ENCODE assay signal across 10 cellular contexts in genomic region chr15:66004618-66005262, GRCh38.
DNase-seq lines count a peak whose midpoint lies in the region; ATAC-seq and TF ChIP-seq lines count a peak whose summit lies in the region.
"Had no signal": no experiment of that assay in that cellular context is flagged by ENCODE, and none has a peak within 500 bp of the region (broad histone marks: within the 10 kb centered on the region; RNA-seq: fewer than 3 reads in every experiment).

No MANE protein-coding gene starts in this region.

- H3K4me1 Mint-ChIP-seq in stimulated activated memory B cell treated with anti-CD40 and anti-IgM and Interleukin-4, amounts not matched to agents 10 μg/mL and 1 μg/mL and 100 μg/mL, for 72 hours, result no peaks in the 10 kb centered on the region
- H3K4me1 Mint-ChIP-seq: activated B cell treated with CpG ODN at 0.5 μM for 24 hours had no signal

- no peaks in the 10 kb centered on the region for H3K9me3 Mint-ChIP-seq in stimulated activated memory B cell treated with anti-CD40 and anti-IgM and Interleukin-4, amounts not matched to agents 10 μg/mL and 1 μg/mL and 100 μg/mL, for 72 hours
- H3K9me3 Mint-ChIP-seq: activated B cell treated with CpG ODN at 0.5 μM for 24 hours had no signal

- no peaks in the 10 kb centered on the region for H3K36me3 Mint-ChIP-seq in stimulated activated memory B cell treated with anti-CD40 and anti-IgM and Interleukin-4, amounts not matched to agents 10 μg/mL and 1 μg/mL and 100 μg/mL, for 72 hours

- peak; percentile 46 for DNase-seq in GM13977 (ENCODE audit: low spot score)
- peak; percentile 21 for DNase-seq in M059J (ENCODE audit: low read depth)
- peak; percentile 26 for DNase-seq in brain microvascular endothelial cell
- DNase-seq in myocyte (ENCODE audit: low read depth), result peak; percentile 59
- DNase-seq in NCI-H1417 treated with DMSO at 0.1 percent for 48 hours (lab: John Stamatoyannopoulos, UW), result no peak
- DNase-seq: activated B cell treated with CpG ODN at 0.5 μM for 24 hours, left ventricle myocardium superior, NCI-H2081 treated with DMSO at 0.1 percent for 48 hours had no signal

- no peak overlapping the region for H3K27ac ChIP-seq in brain microvascular endothelial cell

- no peaks in the 10 kb centered on the region for H3K27me3 ChIP-seq in brain microvascular endothelial cell (replicated peaks)

- no peaks in the 10 kb centered on the region for H3K36me3 ChIP-seq in brain microvascular endothelial cell (replicated peaks)

- H3K4me3 ChIP-seq in brain microvascular endothelial cell (ENCODE audit: low read depth, low read length), result no peak overlapping the region

- no peak overlapping the region for H3K4me3 Mint-ChIP-seq in stimulated activated memory B cell treated with anti-CD40 and anti-IgM and Interleukin-4, amounts not matched to agents 10 μg/mL and 1 μg/mL and 100 μg/mL, for 72 hours
- H3K4me3 Mint-ChIP-seq: activated B cell treated with CpG ODN at 0.5 μM for 24 hours had no signal

- H3K27ac Mint-ChIP-seq in stimulated activated memory B cell treated with anti-CD40 and anti-IgM and Interleukin-4, amounts not matched to agents 10 μg/mL and 1 μg/mL and 100 μg/mL, for 72 hours, result no peak overlapping the region
- H3K27ac Mint-ChIP-seq: activated B cell treated with CpG ODN at 0.5 μM for 24 hours had no signal

- H3K27me3 Mint-ChIP-seq in stimulated activated memory B cell treated with anti-CD40 and anti-IgM and Interleukin-4, amounts not matched to agents 10 μg/mL and 1 μg/mL and 100 μg/mL, for 72 hours, result peaks cover 37% of the 10 kb centered on the region

- in situ Hi-C loops in GM13977 (cut with MboI; ENCODE audit: low pct_unique_long_range_greater_than_20kb, low sequenced_read_pairs, unreplicated experiment) (no loop called here), brain microvascular endothelial cell (cut with HindIII; ENCODE audit: low pct_ligation_motif_present, low sequenced_read_pairs) (no loop called here)

- TF ChIP-seq CTCF in GM13977 (IDR thresholded peaks at IDR 0.05; ENCODE audit: extremely low read depth, insufficient read depth, missing control alignments) (no peak), brain microvascular endothelial cell (IDR thresholded peaks at IDR 0.05; ENCODE audit: low read depth, low read length, missing control alignments) (no peak)

- no peak for ATAC-seq in GM18868 (IDR thresholded peaks at IDR 0.05; ENCODE audit: unreplicated experiment)
- ATAC-seq in stimulated activated memory B cell treated with anti-CD40 and anti-IgM and Interleukin-4, amounts not matched to agents 10 μg/mL and 1 μg/mL and 100 μg/mL, for 72 hours, result no peak
- ATAC-seq: left ventricle myocardium superior had no signal
